ENCODE assay signal across 1 cellular context in the genomic region with DNA sequence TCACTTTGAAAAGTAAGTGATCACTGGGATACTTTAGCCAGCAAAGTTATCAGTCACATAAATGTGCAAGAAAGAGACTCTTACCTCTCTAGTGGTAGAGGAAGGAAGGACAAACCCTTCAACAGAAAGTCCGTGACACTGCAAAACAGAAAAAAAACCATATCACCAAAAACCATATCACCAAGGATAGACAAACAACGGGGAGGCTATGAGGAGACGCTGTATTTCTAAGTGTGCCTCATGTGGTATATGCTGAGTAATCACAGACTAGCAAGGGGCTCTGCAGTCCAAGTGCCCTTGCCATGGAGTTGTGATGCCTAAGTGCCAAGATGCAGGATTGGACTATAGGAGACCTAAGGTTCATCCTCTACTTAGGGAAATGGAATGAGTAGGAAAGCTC.
TF ChIP-seq lines count a peak whose summit lies in the region.

No MANE protein-coding gene starts in this region.

TF ChIP-seq in K562, 482 proteins besides CTCF, POLR2A, EP300 and RAD21 (continued from another document):
- TF ChIP-seq, protein P1, sequence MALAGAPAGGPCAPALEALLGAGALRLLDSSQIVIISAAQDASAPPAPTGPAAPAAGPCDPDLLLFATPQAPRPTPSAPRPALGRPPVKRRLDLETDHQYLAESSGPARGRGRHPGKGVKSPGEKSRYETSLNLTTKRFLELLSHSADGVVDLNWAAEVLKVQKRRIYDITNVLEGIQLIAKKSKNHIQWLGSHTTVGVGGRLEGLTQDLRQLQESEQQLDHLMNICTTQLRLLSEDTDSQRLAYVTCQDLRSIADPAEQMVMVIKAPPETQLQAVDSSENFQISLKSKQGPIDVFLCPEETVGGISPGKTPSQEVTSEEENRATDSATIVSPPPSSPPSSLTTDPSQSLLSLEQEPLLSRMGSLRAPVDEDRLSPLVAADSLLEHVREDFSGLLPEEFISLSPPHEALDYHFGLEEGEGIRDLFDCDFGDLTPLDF (CRISPR knock-in tag; IDR thresholded peaks at IDR 0.05): no peak
- TF ChIP-seq ZNF282 (CRISPR knock-in tag; IDR thresholded peaks at IDR 0.05) (no peak), ZNF316 (IDR thresholded peaks at IDR 0.05) (peak; percentile 94), DACH1 (IDR thresholded peaks at IDR 0.05; ENCODE audit: partially characterized antibody) (no peak), NFE2 (IDR thresholded peaks at IDR 0.05; ENCODE audit: low read depth) (peak; percentile 48), ELF4 (CRISPR knock-in tag; IDR thresholded peaks at IDR 0.05) (no peak), NRF1 (conservative IDR thresholded peaks at IDR 0.05 in 1 of 2, IDR thresholded peaks at IDR 0.05 in 1 of 2) (no peak), CEBPB (tag; IDR thresholded peaks at IDR 0.05) (no peak), EHMT2 (IDR thresholded peaks at IDR 0.05) (no peak), SAFB2 (IDR thresholded peaks at IDR 0.05; ENCODE audit: borderline replicate concordance, low read depth, low read length, severe bottlenecking) (no peak), NR4A1 (CRISPR knock-in tag; IDR thresholded peaks at IDR 0.05) (no peak), NR4A1 (tag; IDR thresholded peaks at IDR 0.05) (no peak), ZNF79 (CRISPR knock-in tag; IDR thresholded peaks at IDR 0.05; ENCODE audit: low read depth) (no peak), POLR3A (IDR thresholded peaks at IDR 0.05; ENCODE audit: borderline replicate concordance, extremely low read depth, insufficient read depth, insufficient read length) (no peak), NFRKB (IDR thresholded peaks at IDR 0.05; ENCODE audit: low read depth) (no peak), MAFF (IDR thresholded peaks at IDR 0.05; ENCODE audit: low read length) (peak; percentile 19; the same call in 1 of the 2 replicates), C11orf30 (IDR thresholded peaks at IDR 0.05; ENCODE audit: low read depth) (peak; percentile 82), POLR3G (IDR thresholded peaks at IDR 0.05; ENCODE audit: extremely low read depth, insufficient read length, insufficient replicate concordance) (no peak), DPF2 (IDR thresholded peaks at IDR 0.05) (peak; percentile 55; the same call in 1 of the 2 replicates), DDX20 (tag; IDR thresholded peaks at IDR 0.05; ENCODE audit: low read depth) (no peak), MAFG (tag; conservative IDR thresholded peaks at IDR 0.05) (peak; percentile 81), MIER1 (IDR thresholded peaks at IDR 0.05; ENCODE audit: low read depth) (no peak), NEUROD1 (IDR thresholded peaks at IDR 0.05; ENCODE audit: borderline replicate concordance, low read depth, low read length, partially characterized antibody) (no peak), ZNF785 (CRISPR knock-in tag; IDR thresholded peaks at IDR 0.05) (no peak)
- TF ChIP-seq, protein P2, sequence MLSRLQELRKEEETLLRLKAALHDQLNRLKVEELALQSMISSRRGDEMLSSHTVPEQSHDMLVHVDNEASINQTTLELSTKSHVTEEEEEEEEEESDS (CRISPR knock-in tag; IDR thresholded peaks at IDR 0.05): no peak
- TF ChIP-seq, protein P3, sequence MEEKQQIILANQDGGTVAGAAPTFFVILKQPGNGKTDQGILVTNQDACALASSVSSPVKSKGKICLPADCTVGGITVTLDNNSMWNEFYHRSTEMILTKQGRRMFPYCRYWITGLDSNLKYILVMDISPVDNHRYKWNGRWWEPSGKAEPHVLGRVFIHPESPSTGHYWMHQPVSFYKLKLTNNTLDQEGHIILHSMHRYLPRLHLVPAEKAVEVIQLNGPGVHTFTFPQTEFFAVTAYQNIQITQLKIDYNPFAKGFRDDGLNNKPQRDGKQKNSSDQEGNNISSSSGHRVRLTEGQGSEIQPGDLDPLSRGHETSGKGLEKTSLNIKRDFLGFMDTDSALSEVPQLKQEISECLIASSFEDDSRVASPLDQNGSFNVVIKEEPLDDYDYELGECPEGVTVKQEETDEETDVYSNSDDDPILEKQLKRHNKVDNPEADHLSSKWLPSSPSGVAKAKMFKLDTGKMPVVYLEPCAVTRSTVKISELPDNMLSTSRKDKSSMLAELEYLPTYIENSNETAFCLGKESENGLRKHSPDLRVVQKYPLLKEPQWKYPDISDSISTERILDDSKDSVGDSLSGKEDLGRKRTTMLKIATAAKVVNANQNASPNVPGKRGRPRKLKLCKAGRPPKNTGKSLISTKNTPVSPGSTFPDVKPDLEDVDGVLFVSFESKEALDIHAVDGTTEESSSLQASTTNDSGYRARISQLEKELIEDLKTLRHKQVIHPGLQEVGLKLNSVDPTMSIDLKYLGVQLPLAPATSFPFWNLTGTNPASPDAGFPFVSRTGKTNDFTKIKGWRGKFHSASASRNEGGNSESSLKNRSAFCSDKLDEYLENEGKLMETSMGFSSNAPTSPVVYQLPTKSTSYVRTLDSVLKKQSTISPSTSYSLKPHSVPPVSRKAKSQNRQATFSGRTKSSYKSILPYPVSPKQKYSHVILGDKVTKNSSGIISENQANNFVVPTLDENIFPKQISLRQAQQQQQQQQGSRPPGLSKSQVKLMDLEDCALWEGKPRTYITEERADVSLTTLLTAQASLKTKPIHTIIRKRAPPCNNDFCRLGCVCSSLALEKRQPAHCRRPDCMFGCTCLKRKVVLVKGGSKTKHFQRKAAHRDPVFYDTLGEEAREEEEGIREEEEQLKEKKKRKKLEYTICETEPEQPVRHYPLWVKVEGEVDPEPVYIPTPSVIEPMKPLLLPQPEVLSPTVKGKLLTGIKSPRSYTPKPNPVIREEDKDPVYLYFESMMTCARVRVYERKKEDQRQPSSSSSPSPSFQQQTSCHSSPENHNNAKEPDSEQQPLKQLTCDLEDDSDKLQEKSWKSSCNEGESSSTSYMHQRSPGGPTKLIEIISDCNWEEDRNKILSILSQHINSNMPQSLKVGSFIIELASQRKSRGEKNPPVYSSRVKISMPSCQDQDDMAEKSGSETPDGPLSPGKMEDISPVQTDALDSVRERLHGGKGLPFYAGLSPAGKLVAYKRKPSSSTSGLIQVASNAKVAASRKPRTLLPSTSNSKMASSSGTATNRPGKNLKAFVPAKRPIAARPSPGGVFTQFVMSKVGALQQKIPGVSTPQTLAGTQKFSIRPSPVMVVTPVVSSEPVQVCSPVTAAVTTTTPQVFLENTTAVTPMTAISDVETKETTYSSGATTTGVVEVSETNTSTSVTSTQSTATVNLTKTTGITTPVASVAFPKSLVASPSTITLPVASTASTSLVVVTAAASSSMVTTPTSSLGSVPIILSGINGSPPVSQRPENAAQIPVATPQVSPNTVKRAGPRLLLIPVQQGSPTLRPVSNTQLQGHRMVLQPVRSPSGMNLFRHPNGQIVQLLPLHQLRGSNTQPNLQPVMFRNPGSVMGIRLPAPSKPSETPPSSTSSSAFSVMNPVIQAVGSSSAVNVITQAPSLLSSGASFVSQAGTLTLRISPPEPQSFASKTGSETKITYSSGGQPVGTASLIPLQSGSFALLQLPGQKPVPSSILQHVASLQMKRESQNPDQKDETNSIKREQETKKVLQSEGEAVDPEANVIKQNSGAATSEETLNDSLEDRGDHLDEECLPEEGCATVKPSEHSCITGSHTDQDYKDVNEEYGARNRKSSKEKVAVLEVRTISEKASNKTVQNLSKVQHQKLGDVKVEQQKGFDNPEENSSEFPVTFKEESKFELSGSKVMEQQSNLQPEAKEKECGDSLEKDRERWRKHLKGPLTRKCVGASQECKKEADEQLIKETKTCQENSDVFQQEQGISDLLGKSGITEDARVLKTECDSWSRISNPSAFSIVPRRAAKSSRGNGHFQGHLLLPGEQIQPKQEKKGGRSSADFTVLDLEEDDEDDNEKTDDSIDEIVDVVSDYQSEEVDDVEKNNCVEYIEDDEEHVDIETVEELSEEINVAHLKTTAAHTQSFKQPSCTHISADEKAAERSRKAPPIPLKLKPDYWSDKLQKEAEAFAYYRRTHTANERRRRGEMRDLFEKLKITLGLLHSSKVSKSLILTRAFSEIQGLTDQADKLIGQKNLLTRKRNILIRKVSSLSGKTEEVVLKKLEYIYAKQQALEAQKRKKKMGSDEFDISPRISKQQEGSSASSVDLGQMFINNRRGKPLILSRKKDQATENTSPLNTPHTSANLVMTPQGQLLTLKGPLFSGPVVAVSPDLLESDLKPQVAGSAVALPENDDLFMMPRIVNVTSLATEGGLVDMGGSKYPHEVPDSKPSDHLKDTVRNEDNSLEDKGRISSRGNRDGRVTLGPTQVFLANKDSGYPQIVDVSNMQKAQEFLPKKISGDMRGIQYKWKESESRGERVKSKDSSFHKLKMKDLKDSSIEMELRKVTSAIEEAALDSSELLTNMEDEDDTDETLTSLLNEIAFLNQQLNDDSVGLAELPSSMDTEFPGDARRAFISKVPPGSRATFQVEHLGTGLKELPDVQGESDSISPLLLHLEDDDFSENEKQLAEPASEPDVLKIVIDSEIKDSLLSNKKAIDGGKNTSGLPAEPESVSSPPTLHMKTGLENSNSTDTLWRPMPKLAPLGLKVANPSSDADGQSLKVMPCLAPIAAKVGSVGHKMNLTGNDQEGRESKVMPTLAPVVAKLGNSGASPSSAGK (IDR thresholded peaks at IDR 0.05): no peak
- TF ChIP-seq, protein P4, sequence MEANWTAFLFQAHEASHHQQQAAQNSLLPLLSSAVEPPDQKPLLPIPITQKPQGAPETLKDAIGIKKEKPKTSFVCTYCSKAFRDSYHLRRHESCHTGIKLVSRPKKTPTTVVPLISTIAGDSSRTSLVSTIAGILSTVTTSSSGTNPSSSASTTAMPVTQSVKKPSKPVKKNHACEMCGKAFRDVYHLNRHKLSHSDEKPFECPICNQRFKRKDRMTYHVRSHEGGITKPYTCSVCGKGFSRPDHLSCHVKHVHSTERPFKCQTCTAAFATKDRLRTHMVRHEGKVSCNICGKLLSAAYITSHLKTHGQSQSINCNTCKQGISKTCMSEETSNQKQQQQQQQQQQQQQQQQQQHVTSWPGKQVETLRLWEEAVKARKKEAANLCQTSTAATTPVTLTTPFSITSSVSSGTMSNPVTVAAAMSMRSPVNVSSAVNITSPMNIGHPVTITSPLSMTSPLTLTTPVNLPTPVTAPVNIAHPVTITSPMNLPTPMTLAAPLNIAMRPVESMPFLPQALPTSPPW (CRISPR knock-in tag; IDR thresholded peaks at IDR 0.05): no peak
- TF ChIP-seq, protein P5, sequence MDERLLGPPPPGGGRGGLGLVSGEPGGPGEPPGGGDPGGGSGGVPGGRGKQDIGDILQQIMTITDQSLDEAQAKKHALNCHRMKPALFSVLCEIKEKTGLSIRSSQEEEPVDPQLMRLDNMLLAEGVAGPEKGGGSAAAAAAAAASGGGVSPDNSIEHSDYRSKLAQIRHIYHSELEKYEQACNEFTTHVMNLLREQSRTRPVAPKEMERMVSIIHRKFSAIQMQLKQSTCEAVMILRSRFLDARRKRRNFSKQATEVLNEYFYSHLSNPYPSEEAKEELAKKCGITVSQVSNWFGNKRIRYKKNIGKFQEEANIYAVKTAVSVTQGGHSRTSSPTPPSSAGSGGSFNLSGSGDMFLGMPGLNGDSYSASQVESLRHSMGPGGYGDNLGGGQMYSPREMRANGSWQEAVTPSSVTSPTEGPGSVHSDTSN (CRISPR knock-in tag; IDR thresholded peaks at IDR 0.05; ENCODE audit: low read depth): no peak
- TF ChIP-seq, protein P5 (tag; conservative IDR thresholded peaks at IDR 0.05; ENCODE audit: low read depth): no peak
- TF ChIP-seq, protein P6, sequence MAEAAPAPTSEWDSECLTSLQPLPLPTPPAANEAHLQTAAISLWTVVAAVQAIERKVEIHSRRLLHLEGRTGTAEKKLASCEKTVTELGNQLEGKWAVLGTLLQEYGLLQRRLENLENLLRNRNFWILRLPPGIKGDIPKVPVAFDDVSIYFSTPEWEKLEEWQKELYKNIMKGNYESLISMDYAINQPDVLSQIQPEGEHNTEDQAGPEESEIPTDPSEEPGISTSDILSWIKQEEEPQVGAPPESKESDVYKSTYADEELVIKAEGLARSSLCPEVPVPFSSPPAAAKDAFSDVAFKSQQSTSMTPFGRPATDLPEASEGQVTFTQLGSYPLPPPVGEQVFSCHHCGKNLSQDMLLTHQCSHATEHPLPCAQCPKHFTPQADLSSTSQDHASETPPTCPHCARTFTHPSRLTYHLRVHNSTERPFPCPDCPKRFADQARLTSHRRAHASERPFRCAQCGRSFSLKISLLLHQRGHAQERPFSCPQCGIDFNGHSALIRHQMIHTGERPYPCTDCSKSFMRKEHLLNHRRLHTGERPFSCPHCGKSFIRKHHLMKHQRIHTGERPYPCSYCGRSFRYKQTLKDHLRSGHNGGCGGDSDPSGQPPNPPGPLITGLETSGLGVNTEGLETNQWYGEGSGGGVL (CRISPR knock-in tag; IDR thresholded peaks at IDR 0.05): no peak
TF ChIP-seq in K562: peak in this region for 6.
